In genomic region chr16:4375717-4376116, GRCh38 we compare ENCODE assay signal across 6 cellular contexts. TPM values are rescaled to one million over a fixed set of nuclear protein-coding genes. Genes with fewer than 3 reads are reported as not detected.
DNase-seq lines count a peak whose midpoint lies in the region; ATAC-seq and TF ChIP-seq lines count a peak whose summit lies in the region.
"Had no signal": no experiment of that assay in that cellular context is flagged by ENCODE, and none has a peak within 500 bp of the region (broad histone marks: within the 10 kb centered on the region; RNA-seq: fewer than 3 reads in every experiment).

No MANE protein-coding gene starts in this region.

- H3K36me3 ChIP-seq in transverse colon, result no peaks in the 10 kb centered on the region

- H3K4me1 ChIP-seq in right cardiac atrium (ENCODE audit: control insufficient read depth, insufficient read depth, low read length) (peaks cover 17% of the 10 kb centered on the region), transverse colon (peaks cover 27 to 70% (median 54%) of the 10 kb centered on the region in 4 donors)

- H3K27me3 ChIP-seq in right cardiac atrium (ENCODE audit: control insufficient read depth, insufficient read depth) (no peaks in the 10 kb centered on the region), transverse colon (no peaks in the 10 kb centered on the region)

- DNase-seq in right cardiac atrium (no peak), transverse colon (no peak)
- DNase-seq: activated naive CD8-positive, alpha-beta T cell treated with anti-CD3 and anti-CD28 coated beads, Interleukin-2, amount 50 U/mL, for 24 hours had no signal

- TF ChIP-seq EP300 in transverse colon (IDR thresholded peaks at IDR 0.05; ENCODE audit: low read depth), result no peak

- in situ Hi-C loops in transverse colon (cut with MboI; ENCODE audit: low pct_ligation_motif_present in 1 of 4, low pct_unique_long_range_greater_than_20kb in 1 of 4, low sequenced_read_pairs in 3 of 4), result no loop called here

- peak overlapping the region; percentile 48 for H3K27ac ChIP-seq in right cardiac atrium (ENCODE audit: low read length)
- H3K27ac ChIP-seq in transverse colon, result peak overlapping the region; percentile 78 to 92 (median 83)

- 73% methylated on average over 15 of the region's 15 CpGs for WGBS in right cardiac atrium
- WGBS in transverse colon (ENCODE audit: low coverage in 1 of 2), 2 donors, result 85% methylated on average over 15 of the region's 15 CpGs; no CpG with 5 or more reads in 1 of the 2 donors

- TF ChIP-seq CTCF in WI38 (IDR thresholded peaks at IDR 0.05; ENCODE audit: low read depth, low read length) (no peak), transverse colon (IDR thresholded peaks at IDR 0.05) (no peak)

- ATAC-seq in right cardiac atrium (no peak), HG02970 (IDR thresholded peaks at IDR 0.05; ENCODE audit: low FRiP score, unreplicated experiment) (no peak), HG03175 (IDR thresholded peaks at IDR 0.05; ENCODE audit: unreplicated experiment) (no peak)
- ATAC-seq: activated naive CD8-positive, alpha-beta T cell treated with anti-CD3 and anti-CD28 coated beads, Interleukin-2, amount 50 U/mL, for 24 hours had no signal

- H3K9me3 ChIP-seq in right cardiac atrium (ENCODE audit: control insufficient read depth, low read length) (no peaks in the 10 kb centered on the region), transverse colon (no peaks in the 10 kb centered on the region)

- TF ChIP-seq POLR2A in transverse colon (IDR thresholded peaks at IDR 0.05), result no peak

- intact Hi-C loops in right cardiac atrium (cut with DNase I), result no loop called here
- intact Hi-C loops in transverse colon (cut with DNase I; ENCODE audit: low total_unique reads), result no loop called here

- peak overlapping the region; percentile 39 for H3K4me3 ChIP-seq in WI38 (ENCODE audit: low read depth, low read length)
- no peak overlapping the region for H3K4me3 ChIP-seq in right cardiac atrium (ENCODE audit: low read length)
- no peak overlapping the region for H3K4me3 ChIP-seq in transverse colon

RNA-seq across cellular contexts. Expression of gene VASN, which starts 4.1 kb away (rescaled TPM):
- total RNA-seq in right cardiac atrium, result 10 to 100 TPM; 11.4 to 21.3 (median 13.6) TPM
- 10.7 TPM for polyA plus RNA-seq in right cardiac atrium
- total RNA-seq in transverse colon, result 10 to 100 TPM in 2 of 4 donors, 1 to 10 TPM in 2; 3.4 to 18.7 (median 9.0) TPM

RNA-seq across cellular contexts. Expression of gene PAM16, which starts 24.6 kb away (rescaled TPM):
- total RNA-seq in right cardiac atrium (10 to 100 TPM; 57.6 to 61.9 (median 59.7) TPM), transverse colon (10 to 100 TPM; 26.5 to 40.5 (median 29.2) TPM)
- 131 TPM for polyA plus RNA-seq in right cardiac atrium

RNA-seq across cellular contexts. Expression of gene CORO7, which starts 40.7 kb away (rescaled TPM):
- 10 to 100 TPM; 13.4 to 18.1 (median 16.9) TPM for total RNA-seq in right cardiac atrium
- 9.0 TPM for polyA plus RNA-seq in right cardiac atrium
- total RNA-seq in transverse colon, result 100 to 1,000 TPM in 1 of 4 donors, 10 to 100 TPM in 3; 46.8 to 330 (median 58.1) TPM

RNA-seq across cellular contexts. Expression of gene DNAJA3, which starts 50.0 kb away (rescaled TPM):
- total RNA-seq in right cardiac atrium, result 10 to 100 TPM; 40.4 to 54.0 (median 49.8) TPM
- 48.4 TPM for polyA plus RNA-seq in right cardiac atrium
- 100 to 1,000 TPM in 1 of 4 donors, 10 to 100 TPM in 3; 49.0 to 126 (median 75.5) TPM for total RNA-seq in transverse colon

RNA-seq across cellular contexts. Expression of gene GLIS2, which starts 59.9 kb away (rescaled TPM):
- 10 to 100 TPM; 20.0 to 34.6 (median 33.1) TPM for total RNA-seq in right cardiac atrium
- 15.2 TPM for polyA plus RNA-seq in right cardiac atrium
- 1 to 10 TPM in 3 of 4 donors, under 1 TPM in 1; 0.68 to 5.0 (median 1.8) TPM for total RNA-seq in transverse colon
